In the genomic region with DNA sequence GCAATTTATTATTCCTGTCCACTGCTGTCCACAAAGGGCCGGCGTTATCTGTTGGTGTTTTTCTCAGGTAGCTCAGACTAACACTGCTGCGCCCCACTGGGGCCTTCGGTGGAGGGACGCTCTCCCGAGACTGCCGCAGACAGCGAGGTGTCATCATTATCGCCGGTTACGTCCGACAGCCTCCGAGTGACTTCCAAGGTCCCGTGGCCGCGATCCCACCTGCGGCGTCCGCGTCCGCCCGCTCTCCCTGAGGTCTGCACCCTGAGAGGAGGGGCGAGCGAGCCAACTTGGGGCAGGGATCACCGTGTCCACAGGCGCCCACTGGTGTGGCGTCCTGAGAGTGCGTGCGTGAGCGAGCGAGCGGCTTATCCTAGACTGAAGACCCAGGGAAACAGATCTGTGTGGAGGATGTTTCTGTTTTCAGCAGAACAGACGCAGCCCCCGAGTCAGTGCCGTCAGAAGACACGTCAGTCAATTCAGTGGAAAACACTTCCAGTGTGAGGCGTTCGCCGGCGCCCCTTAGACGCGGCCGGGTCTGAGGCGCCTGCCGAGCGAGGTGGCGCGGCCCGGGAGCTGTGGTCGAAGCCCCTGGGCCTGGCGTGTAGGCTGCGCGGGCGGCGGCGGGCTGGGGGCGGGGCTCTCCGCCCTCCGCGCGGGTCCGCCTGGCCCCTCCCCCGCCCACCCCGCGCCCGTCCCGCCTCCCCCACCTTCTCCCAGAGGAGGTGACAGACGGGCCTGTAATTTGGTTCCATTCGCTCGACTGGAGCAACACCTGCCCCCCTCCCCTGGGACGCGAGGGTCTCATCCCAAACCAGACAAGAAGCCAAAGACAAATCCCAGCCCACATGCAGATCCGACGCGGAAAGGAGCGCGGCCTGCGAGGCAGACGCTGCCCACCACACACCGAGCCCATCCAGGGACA, we compare ENCODE assay signal across 8 cellular contexts. TPM values are rescaled to one million over a fixed set of nuclear protein-coding genes. Genes with fewer than 3 reads are reported as not detected.
A peak's percentile ranks its signal among the peaks of the same experiment; 100 is the strongest.
DNase-seq lines count a peak whose midpoint lies in the region; ATAC-seq and TF ChIP-seq lines count a peak whose summit lies in the region.

No MANE protein-coding gene starts in this region.

- H3F3A ChIP-seq in GM23248 (ENCODE audit: insufficient read depth): peaks cover 3% of the 10 kb centered on the region; the same call in 1 of the 2 replicates

- H3K27ac Mint-ChIP-seq in T-cell (no peak overlapping the region), nephron progenitor cell (peak overlapping the region; percentile 57)

- no peak for TF ChIP-seq CTCF in fibroblast of mammary gland (conservative IDR thresholded peaks at IDR 0.05; ENCODE audit: control insufficient read depth, insufficient read depth, low read depth, low read length)
- no peak for TF ChIP-seq CTCF in nephron progenitor cell (IDR thresholded peaks at IDR 0.05)
- TF ChIP-seq CTCF in GM10266 (IDR thresholded peaks at IDR 0.05; ENCODE audit: control insufficient read depth, insufficient read depth, low read depth, missing control alignments): no peak

- in situ Hi-C loops in GM23248 (cut with MboI): no loop called here

- H3K36me3 Mint-ChIP-seq in T-cell (no peaks in the 10 kb centered on the region), nephron progenitor cell (ENCODE audit: low read depth) (no peaks in the 10 kb centered on the region)

- no peaks in the 10 kb centered on the region for H4K20me1 ChIP-seq in GM23248 (ENCODE audit: insufficient read depth)

- H3K27ac ChIP-seq in GM23248: no peak overlapping the region

- no peak overlapping the region for H3K9ac ChIP-seq in GM23248

- H3K27me3 Mint-ChIP-seq in T-cell: peaks cover 55 to 63% of the 10 kb centered on the region in 2 donors
- peaks cover 8% of the 10 kb centered on the region for H3K27me3 Mint-ChIP-seq in nephron progenitor cell (ENCODE audit: low read depth, poor library complexity)

- no peaks in the 10 kb centered on the region for H3K9me3 Mint-ChIP-seq in T-cell
- no peaks in the 10 kb centered on the region for H3K9me3 Mint-ChIP-seq in nephron progenitor cell

- H3K9me2 ChIP-seq in GM23248 (ENCODE audit: insufficient read depth): no peaks in the 10 kb centered on the region

- DNase-seq in GM23248 (peak; percentile 34), T-cell (peak in 13 of 34 experiments; percentile 6 to 38 (median 16)), fibroblast of mammary gland (ENCODE audit: low read depth) (peak; percentile 57), nephron progenitor cell (peak; percentile 73), HEK293T (ENCODE audit: extremely low spot score) (no peak), GM10266 (ENCODE audit: extremely low spot score) (no peak), HuH-7.5 (ENCODE audit: low spot score) (no peak)

- H3K9me3 ChIP-seq in GM23248 (ENCODE audit: low read depth): no peaks in the 10 kb centered on the region

- peak overlapping the region; percentile 72 for H2AFZ ChIP-seq in GM23248

- POLR2A ChIA-PET in T-cell (lab: Charles Lee) (no interaction called here), HEK293T (lab: Yijun Ruan, JAX) (interaction anchor here (1.1 to 1.5 kb wide), 2 partner anchors 9 to 11 kb away, joined by 3 to 4 read pairs; no protein-coding TSS in a partner anchor)

- H3K4me2 ChIP-seq in GM23248 (ENCODE audit: unreplicated experiment): peak overlapping the region; percentile 45

- H3K4me1 ChIP-seq in GM23248 (ENCODE audit: insufficient read depth): peaks cover 9% of the 10 kb centered on the region

- H3K4me1 Mint-ChIP-seq in T-cell (peaks cover 6 to 11% (median 9%) of the 10 kb centered on the region in 3 donors), nephron progenitor cell (peaks cover 50% of the 10 kb centered on the region)

- peak overlapping the region; percentile 29 to 71 (median 61) for H3K4me3 Mint-ChIP-seq in T-cell
- H3K4me3 Mint-ChIP-seq in nephron progenitor cell: peak overlapping the region; percentile 83

- ATAC-seq in T-cell (replicated peaks in 1 of 4) (peak in 2 of 4 experiments; percentile 29 to 92), HG02763 (IDR thresholded peaks at IDR 0.05; ENCODE audit: unreplicated experiment) (no peak)

- CTCF ChIA-PET in T-cell (lab: Charles Lee): no interaction called here
- CTCF ChIA-PET in HEK293T (lab: Yijun Ruan, JAX): interaction anchor here (1.0 kb wide), 1 partner anchor 21 kb away, joined by 4 read pairs; no protein-coding TSS in a partner anchor

- WGBS in GM23248 (ENCODE audit: low coverage in 1 of 2, low lambda C conversion rate in 2 of 2, missing lambda C conversion rate in 2 of 2), 2 experiments: 28 to 31% methylated on average over 45 to 52 of the region's 80 CpGs

- no peaks in the 10 kb centered on the region for H3K79me2 ChIP-seq in GM23248 (ENCODE audit: insufficient read depth)

- no peaks in the 10 kb centered on the region for H3K27me3 ChIP-seq in GM23248 (replicated peaks; ENCODE audit: insufficient read depth)

- no peaks in the 10 kb centered on the region for H3K36me3 ChIP-seq in GM23248 (ENCODE audit: low read depth)

- H3K4me3 ChIP-seq in GM23248 (peak overlapping the region; percentile 27; the same call in 1 of the 2 replicates), fibroblast of mammary gland (ENCODE audit: control insufficient read depth, low read depth, low read length) (peak overlapping the region; percentile 38)

TF ChIP-seq in HEK293T, 16 proteins besides CTCF, POLR2A, EP300 and RAD21:
- TF ChIP-seq FOXM1 (IDR thresholded peaks at IDR 0.05; ENCODE audit: borderline replicate concordance) (no peak), NFRKB (IDR thresholded peaks at IDR 0.05) (no peak), SUZ12 (IDR thresholded peaks at IDR 0.05) (no peak), BHLHE40 (IDR thresholded peaks at IDR 0.05; ENCODE audit: borderline replicate concordance) (no peak), SP1 (IDR thresholded peaks at IDR 0.05) (no peak), FOXA1 (IDR thresholded peaks at IDR 0.05) (no peak), TARDBP (IDR thresholded peaks at IDR 0.05) (no peak), L3MBTL2 (conservative IDR thresholded peaks at IDR 0.05) (no peak), HDGF (IDR thresholded peaks at IDR 0.05; ENCODE audit: borderline replicate concordance) (no peak), LEF1 (IDR thresholded peaks at IDR 0.05; ENCODE audit: borderline replicate concordance) (no peak), FOXK2 (IDR thresholded peaks at IDR 0.05) (no peak), ZNF384 (IDR thresholded peaks at IDR 0.05) (no peak), ELF4 (IDR thresholded peaks at IDR 0.05) (no peak), ARNT (IDR thresholded peaks at IDR 0.05) (no peak), CTBP1 (IDR thresholded peaks at IDR 0.05; ENCODE audit: borderline replicate concordance) (no peak)
- TF ChIP-seq, protein P1, sequence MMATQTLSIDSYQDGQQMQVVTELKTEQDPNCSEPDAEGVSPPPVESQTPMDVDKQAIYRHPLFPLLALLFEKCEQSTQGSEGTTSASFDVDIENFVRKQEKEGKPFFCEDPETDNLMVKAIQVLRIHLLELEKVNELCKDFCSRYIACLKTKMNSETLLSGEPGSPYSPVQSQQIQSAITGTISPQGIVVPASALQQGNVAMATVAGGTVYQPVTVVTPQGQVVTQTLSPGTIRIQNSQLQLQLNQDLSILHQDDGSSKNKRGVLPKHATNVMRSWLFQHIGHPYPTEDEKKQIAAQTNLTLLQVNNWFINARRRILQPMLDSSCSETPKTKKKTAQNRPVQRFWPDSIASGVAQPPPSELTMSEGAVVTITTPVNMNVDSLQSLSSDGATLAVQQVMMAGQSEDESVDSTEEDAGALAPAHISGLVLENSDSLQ (IDR thresholded peaks at IDR 0.05): no peak

RNA-seq across cellular contexts. Expression of a gene that starts 12.6 kb away (rescaled TPM):
- not detected in 2 replicates for total RNA-seq in GM23248 (2014; rRNA removed; shearing (Covaris generic))
- polyA plus RNA-seq in GM23248 (2016; fragmentation: Nextera tagmentation; extraction: Ambion mirVana): 0.08 TPM in 1 of 2 replicates, not detected in the other
- total RNA-seq in T-cell: not detected

RNA-seq across cellular contexts. Expression of a gene that starts 59.8 kb away (rescaled TPM):
- total RNA-seq in GM23248 (2014; rRNA removed; shearing (Covaris generic)): not detected in 2 replicates
- not detected in 2 replicates for polyA plus RNA-seq in GM23248 (2016; fragmentation: Nextera tagmentation; extraction: Ambion mirVana)
- total RNA-seq in T-cell: not detected

Comparison
In these comparisons a context has a peak if more than half of its experiments do, and no peak if none do; other contexts are left out.
1. DNase-seq: peak in GM23248 (single experiment), fibroblast of mammary gland (single experiment) and nephron progenitor cell (single experiment); none in HEK293T (single experiment), GM10266 (single experiment) and HuH-7.5 (single experiment).